Comparison of ENCODE assay signal across 16 cellular contexts in genomic region chr3:117846238-117846637, GRCh38.
DNase-seq lines count a peak whose midpoint lies in the region; ATAC-seq and TF ChIP-seq lines count a peak whose summit lies in the region.
"Had no signal": no experiment of that assay in that cellular context is flagged by ENCODE, and none has a peak within 500 bp of the region (broad histone marks: within the 10 kb centered on the region; RNA-seq: fewer than 3 reads in every experiment).

No MANE protein-coding gene starts in this region.

- H3K4me1 ChIP-seq in BLaER1 treated with 17β-estradiol and CSF1 and Interleukin-3, amounts not matched to agents 10 nM and 100 nM = peaks cover 0 to 18% (median 9%) of the 10 kb centered on the region in 10 experiments; a peak in 12 of 20 replicates
- H3K4me1 ChIP-seq in OCI-LY3 (ENCODE audit: low read length) (no peaks in the 10 kb centered on the region), mesenchymal stem cell (ENCODE audit: control insufficient read depth, insufficient read depth, low read depth, low read length) (no peaks in the 10 kb centered on the region), A673 (ENCODE audit: insufficient read depth, low read length, poor library complexity, severe bottlenecking) (peaks cover 4% of the 10 kb centered on the region)
- no peaks in the 10 kb centered on the region for H3K4me1 ChIP-seq in CD4-positive, alpha-beta memory T cell (ENCODE audit: insufficient read depth, low read length)

- peak overlapping the region in 9 of 11 experiments; percentile 0 to 57 (median 27); a peak in 10 of 22 replicates for H3K4me2 ChIP-seq in BLaER1 treated with 17β-estradiol and CSF1 and Interleukin-3, amounts not matched to agents 10 nM and 100 nM
- H3K4me2 ChIP-seq in OCI-LY3 (ENCODE audit: low read length) (peak overlapping the region; percentile 20; the same call in 1 of the 2 replicates), mesenchymal stem cell (ENCODE audit: low read length, poor library complexity, severe bottlenecking) (no peak overlapping the region)

- H3K23ac ChIP-seq in mesenchymal stem cell (ENCODE audit: low read length in 2 of 2) = no peak overlapping the region

- H3K4me1 Mint-ChIP-seq in CD4-positive, alpha-beta memory T cell = no peaks in the 10 kb centered on the region

- H3K4ac ChIP-seq in mesenchymal stem cell (ENCODE audit: low read depth in 1 of 2, low read length in 2 of 2) = no peak overlapping the region

- no peaks in the 10 kb centered on the region for H4K20me1 ChIP-seq in BLaER1 treated with 17β-estradiol and CSF1 and Interleukin-3, amounts not matched to agents 10 nM and 100 nM
- no peaks in the 10 kb centered on the region for H4K20me1 ChIP-seq in OCI-LY3 (ENCODE audit: insufficient read depth, low read length)

- H4K8ac ChIP-seq in mesenchymal stem cell (ENCODE audit: low read length) = no peak overlapping the region

- CTCF ChIA-PET in A673 (lab: Charles Lee) = no interaction called here
- CTCF ChIA-PET in CD4-positive, alpha-beta memory T cell (lab: Charles Lee; ENCODE audit: partially characterized antibody) = no interaction called here

- H3K4me3 Mint-ChIP-seq in CD4-positive, alpha-beta memory T cell = no peak overlapping the region
- H3K4me3 Mint-ChIP-seq: HFFc6 had no signal

- TF ChIP-seq CTCF in OCI-LY3 (IDR thresholded peaks at IDR 0.05; ENCODE audit: low read depth, low read length) (no peak), A673 (conservative IDR thresholded peaks at IDR 0.05; ENCODE audit: low read depth, low read length) (no peak)

- no peaks in the 10 kb centered on the region for H3K27me3 ChIP-seq in BLaER1 treated with 17β-estradiol and CSF1 and Interleukin-3, amounts not matched to agents 10 nM and 100 nM
- no peaks in the 10 kb centered on the region for H3K27me3 ChIP-seq in OCI-LY3 (ENCODE audit: low read depth, low read length)
- H3K27me3 ChIP-seq in mesenchymal stem cell (ENCODE audit: control insufficient read depth in 1 of 2, insufficient read depth in 1 of 2, low read length in 2 of 2) = no peaks in the 10 kb centered on the region
- H3K27me3 ChIP-seq in A673 (replicated peaks; ENCODE audit: insufficient read depth, low read depth, low read length, poor library complexity) = peaks cover 16% of the 10 kb centered on the region
- H3K27me3 ChIP-seq in CD4-positive, alpha-beta memory T cell (ENCODE audit: insufficient read depth, low read length) = no peaks in the 10 kb centered on the region

- no peak overlapping the region for H3K9ac ChIP-seq in BLaER1 treated with 17β-estradiol and CSF1 and Interleukin-3, amounts not matched to agents 10 nM and 100 nM
- H3K9ac ChIP-seq in OCI-LY3 (ENCODE audit: low read length) = no peak overlapping the region
- no peak overlapping the region for H3K9ac ChIP-seq in mesenchymal stem cell (ENCODE audit: low read length)

- H3K4me3 ChIP-seq in BLaER1 treated with 17β-estradiol and CSF1 and Interleukin-3, amounts not matched to agents 10 nM and 100 nM = no peak overlapping the region
- H3K4me3 ChIP-seq in Jurkat, Clone E6-1 (ENCODE audit: low read length) = no peak overlapping the region
- H3K4me3 ChIP-seq in OCI-LY3 (ENCODE audit: low read length) (no peak overlapping the region), mesenchymal stem cell (ENCODE audit: insufficient read depth in 1 of 2, low read depth in 1 of 2, low read length in 2 of 2) (no peak overlapping the region), A673 (ENCODE audit: low read depth, low read length, poor library complexity, severe bottlenecking) (no peak overlapping the region)
- no peak overlapping the region for H3K4me3 ChIP-seq in CD4-positive, alpha-beta memory T cell (ENCODE audit: low read length in 2 of 2)
- H3K4me3 ChIP-seq: SK-N-MC had no signal

- no peak overlapping the region for H2BK12ac ChIP-seq in mesenchymal stem cell (ENCODE audit: low read length in 2 of 2)

- peak; percentile 7 for DNase-seq in Jurkat, Clone E6-1 (ENCODE audit: low read depth, low spot score)
- DNase-seq in mesenchymal stem cell (peak; percentile 10), A673 (ENCODE audit: low spot score) (no peak)
- DNase-seq in CD4-positive, alpha-beta memory T cell = no peak
- DNase-seq: C1 segment of cervical spinal cord, GDM1, GOT3, HFFc6, NCI-H2029, NCI-H510A, PC-3 had no signal

- H3K14ac ChIP-seq in mesenchymal stem cell (ENCODE audit: low read length in 2 of 2) = no peak overlapping the region

- 93% methylated on average over 1 of the region's 1 CpG for WGBS in mesenchymal stem cell

- H3K27ac ChIP-seq in BLaER1 treated with 17β-estradiol and CSF1 and Interleukin-3, amounts not matched to agents 10 nM and 100 nM = no peak overlapping the region
- H3K27ac ChIP-seq in OCI-LY3 (ENCODE audit: low read length) = no peak overlapping the region
- no peak overlapping the region for H3K27ac ChIP-seq in mesenchymal stem cell (ENCODE audit: low read length, poor library complexity, severe bottlenecking)
- H3K27ac ChIP-seq in A673 (ENCODE audit: low read depth, low read length, poor library complexity, severe bottlenecking) = no peak overlapping the region
- H3K27ac ChIP-seq in CD4-positive, alpha-beta memory T cell (ENCODE audit: low read depth, low read length) = no peak overlapping the region
- H3K27ac ChIP-seq: SK-N-MC had no signal

- H3K9me3 Mint-ChIP-seq in CD4-positive, alpha-beta memory T cell = peaks cover 0 to 3% (median 1%) of the 10 kb centered on the region in 8 donors

- H3K27ac Mint-ChIP-seq in CD4-positive, alpha-beta memory T cell = no peak overlapping the region
- H3K27ac Mint-ChIP-seq: HFFc6 had no signal

- no peak overlapping the region for H2BK5ac ChIP-seq in mesenchymal stem cell (ENCODE audit: low read depth, low read length, poor library complexity, severe bottlenecking)

- POLR2A ChIA-PET in A673 (lab: Charles Lee; ENCODE audit: low non-redundant PET) = no interaction called here
- POLR2A ChIA-PET in CD4-positive, alpha-beta memory T cell (lab: Charles Lee; ENCODE audit: partially characterized antibody) = no interaction called here

- ATAC-seq in GM21786 (IDR thresholded peaks at IDR 0.05; ENCODE audit: unreplicated experiment) = no peak
- ATAC-seq in GM18873 (IDR thresholded peaks at IDR 0.05; ENCODE audit: low FRiP score, unreplicated experiment) = no peak
- ATAC-seq: PC-3 had no signal

- no peaks in the 10 kb centered on the region for H3K36me3 ChIP-seq in BLaER1 treated with 17β-estradiol and CSF1 and Interleukin-3, amounts not matched to agents 10 nM and 100 nM
- no peaks in the 10 kb centered on the region for H3K36me3 ChIP-seq in OCI-LY3 (replicated peaks; ENCODE audit: low read depth, low read length)
- H3K36me3 ChIP-seq in mesenchymal stem cell (ENCODE audit: control insufficient read depth in 1 of 2, insufficient read depth in 2 of 2, low read depth in 1 of 2, low read length in 2 of 2) = no peaks in the 10 kb centered on the region
- no peaks in the 10 kb centered on the region for H3K36me3 ChIP-seq in A673 (ENCODE audit: insufficient read depth, low read length, poor library complexity, severe bottlenecking)
- no peaks in the 10 kb centered on the region for H3K36me3 ChIP-seq in CD4-positive, alpha-beta memory T cell (ENCODE audit: insufficient read depth, low read length)

- no peaks in the 10 kb centered on the region for H3K9me3 ChIP-seq in BLaER1 treated with 17β-estradiol and CSF1 and Interleukin-3, amounts not matched to agents 10 nM and 100 nM (replicated peaks in 1 of 11)
- H3K9me3 ChIP-seq in OCI-LY3 (ENCODE audit: insufficient read depth, low read length) = no peaks in the 10 kb centered on the region
- H3K9me3 ChIP-seq in mesenchymal stem cell (ENCODE audit: control insufficient read depth, low read length) = no peaks in the 10 kb centered on the region
- H3K9me3 ChIP-seq in A673 (ENCODE audit: low read depth, low read length, poor library complexity, severe bottlenecking) = no peaks in the 10 kb centered on the region
- no peaks in the 10 kb centered on the region for H3K9me3 ChIP-seq in CD4-positive, alpha-beta memory T cell (ENCODE audit: control insufficient read depth in 1 of 2, low read length in 2 of 2)

- intact Hi-C loops in A673 (cut with micrococcal nuclease; ENCODE audit: unreplicated experiment) = no loop called here
- intact Hi-C loops in CD4-positive, alpha-beta memory T cell (cut with micrococcal nuclease) = no loop called here

- H2AFZ ChIP-seq in OCI-LY3 (ENCODE audit: low read depth, low read length) = no peak overlapping the region
- no peak overlapping the region for H2AFZ ChIP-seq in mesenchymal stem cell (ENCODE audit: low read depth, low read length)

- no peaks in the 10 kb centered on the region for H3K27me3 Mint-ChIP-seq in CD4-positive, alpha-beta memory T cell

- no peak overlapping the region for H3K18ac ChIP-seq in mesenchymal stem cell (ENCODE audit: low read depth in 1 of 2, low read length in 2 of 2)

- no peaks in the 10 kb centered on the region for H3K36me3 Mint-ChIP-seq in CD4-positive, alpha-beta memory T cell

- H4K91ac ChIP-seq in mesenchymal stem cell (ENCODE audit: low read length) = no peak overlapping the region

- H2AK5ac ChIP-seq in mesenchymal stem cell (ENCODE audit: low read length, severe bottlenecking) = no peak overlapping the region

- BruUV-seq in A673 (replicated peaks; lab: Mats Ljungman, UMichigan) = no TSS peak

- no peaks in the 10 kb centered on the region for H3K79me2 ChIP-seq in OCI-LY3 (ENCODE audit: low read length)

- H2BK15ac ChIP-seq in mesenchymal stem cell (ENCODE audit: low read depth, poor library complexity, severe bottlenecking) = no peak overlapping the region

- H3K79me1 ChIP-seq in mesenchymal stem cell (replicated peaks; ENCODE audit: low read length, poor library complexity, severe bottlenecking) = no peaks in the 10 kb centered on the region

- H2BK120ac ChIP-seq in mesenchymal stem cell (ENCODE audit: low read depth, low read length) = no peak overlapping the region

Comparison
In these comparisons a context has a peak if more than half of its experiments do, and no peak if none do; other contexts are left out.
1. DNase-seq: peak in Jurkat, Clone E6-1 (single experiment) and mesenchymal stem cell (single experiment); none in A673 (single experiment) and CD4-positive, alpha-beta memory T cell (0 of 5).